Comparison of ENCODE assay signal across 42 cellular contexts in the genomic region with DNA sequence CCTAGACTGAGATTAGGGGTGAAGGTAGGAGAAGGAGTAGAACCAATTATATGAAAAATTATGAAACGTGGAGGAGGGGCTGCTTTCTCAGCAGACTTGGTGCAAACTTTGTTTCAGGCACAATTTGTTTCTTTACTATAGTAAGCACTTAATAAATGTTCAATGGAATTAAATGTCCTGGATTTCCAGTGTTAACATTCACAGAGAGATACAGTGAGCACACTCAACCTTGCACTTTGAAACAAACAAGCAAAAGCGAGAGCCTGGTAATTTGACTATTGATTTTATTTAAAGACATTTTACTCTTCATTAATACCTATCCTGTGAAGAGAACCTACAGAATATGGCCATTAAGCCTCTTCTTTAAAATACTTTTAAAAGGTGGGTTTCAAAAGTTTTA. TPM values are rescaled to one million over a fixed set of nuclear protein-coding genes. Genes with fewer than 3 reads are reported as not detected.
"Had no signal": no experiment of that assay in that cellular context is flagged by ENCODE, and none has a peak within 500 bp of the region (broad histone marks: within the 10 kb centered on the region; RNA-seq: fewer than 3 reads in every experiment).

No MANE protein-coding gene starts in this region.

- H3K27ac ChIP-seq: adrenal gland, ascending aorta, body of pancreas, brain microvascular endothelial cell, breast epithelium, cardiac muscle cell had no signal

- FAIRE-seq: astrocyte, bronchial epithelial cell had no signal

- H3K27me3 Mint-ChIP-seq: activated naive CD4-positive, alpha-beta T cell treated with anti-CD3 and anti-CD28 coated beads, Interleukin-2, amount 10 ng/mL, durations not matched to agents 7 days and 5 days had no signal

- H3K9me3 ChIP-seq: adrenal gland, ascending aorta, body of pancreas, breast epithelium had no signal

- H3K4me1 ChIP-seq: adrenal gland, ascending aorta, body of pancreas, breast epithelium had no signal

- H3K27me3 ChIP-seq: ascending aorta, brain microvascular endothelial cell, breast epithelium had no signal

- H3K4me3 ChIP-seq: adrenal gland, ascending aorta, body of pancreas, breast epithelium, cardiac muscle cell had no signal

- H3K4me1 Mint-ChIP-seq: activated naive CD4-positive, alpha-beta T cell treated with anti-CD3 and anti-CD28 coated beads, Interleukin-2, amount 10 ng/mL, durations not matched to agents 7 days and 5 days; activated naive CD4-positive, alpha-beta T cell treated with anti-CD3 and anti-CD28 coated beads, Interleukin-2, amount 50 U/mL, for 24 hours; activated naive CD8-positive, alpha-beta T cell treated with anti-CD3 and anti-CD28 coated beads for 36 hours; activated naive CD8-positive, alpha-beta T cell treated with anti-CD3 and anti-CD28 coated beads, Interleukin-2, amount 10 ng/mL, durations not matched to agents 7 days and 5 days; activated naive CD8-positive, alpha-beta T cell treated with anti-CD3 and anti-CD28 coated beads, Interleukin-2, amount 50 U/mL, for 24 hours; activated T-helper 17 cell treated with anti-CD3 and anti-CD28 coated beads, Interleukin-2, amount 50 U/mL, for 72 hours; brain; central memory CD8-positive, alpha-beta T cell had no signal

- H3K4me3 Mint-ChIP-seq: activated naive CD4-positive, alpha-beta T cell treated with anti-CD3 and anti-CD28 coated beads for 36 hours; activated naive CD4-positive, alpha-beta T cell treated with anti-CD3 and anti-CD28 coated beads, Interleukin-2, amount 10 ng/mL, durations not matched to agents 7 days and 5 days; activated naive CD4-positive, alpha-beta T cell treated with anti-CD3 and anti-CD28 coated beads, Interleukin-2, amount 50 U/mL, for 24 hours; activated naive CD8-positive, alpha-beta T cell; activated naive CD8-positive, alpha-beta T cell treated with anti-CD3 and anti-CD28 coated beads for 36 hours; activated naive CD8-positive, alpha-beta T cell treated with anti-CD3 and anti-CD28 coated beads, Interleukin-2, amount 10 ng/mL, durations not matched to agents 7 days and 5 days; activated naive CD8-positive, alpha-beta T cell treated with anti-CD3 and anti-CD28 coated beads, Interleukin-2, amount 50 U/mL, for 24 hours; activated T-cell treated with anti-CD3 and anti-CD28 coated beads, Interleukin-2, amount 50 U/mL, for 24 hours; activated T-cell treated with anti-CD3 and anti-CD28 coated beads, Interleukin-2, amount 50 U/mL, for 4 hours; activated T-helper 1 cell treated with anti-CD3 and anti-CD28 coated beads, Interleukin-12 subunit alpha, Interleukin-12 subunit beta, Interleukin-2, Interleukin-4 antibody, amounts not matched to agents 30 ng/mL and 10 ng/mL and 1 ng/mL, durations not matched to agents 14 hours and 24 hours and 36 hours; activated T-helper 17 cell treated with anti-CD3 and anti-CD28 coated beads, Interleukin-2, amount 50 U/mL, for 72 hours; brain; central memory CD8-positive, alpha-beta T cell had no signal

- ATAC-seq: activated naive CD4-positive, alpha-beta T cell treated with anti-CD3 and anti-CD28 coated beads, Interleukin-2, amount 50 U/mL, for 72 hours; activated naive CD8-positive, alpha-beta T cell treated with anti-CD3 and anti-CD28 coated beads, Interleukin-2, amount 50 U/mL, for 24 hours; activated T-cell treated with anti-CD3 and anti-CD28 coated beads, Interleukin-2, amount 50 U/mL, for 4 hours; activated T-helper 17 cell treated with anti-CD3 and anti-CD28 coated beads, Interleukin-2, amount 50 U/mL, for 72 hours; body of pancreas had no signal

- H3K36me3 Mint-ChIP-seq: activated naive CD4-positive, alpha-beta T cell treated with anti-CD3 and anti-CD28 coated beads, Interleukin-2, amount 10 ng/mL, durations not matched to agents 7 days and 5 days; activated naive CD4-positive, alpha-beta T cell treated with anti-CD3 and anti-CD28 coated beads, Interleukin-2, amount 50 U/mL, for 24 hours; activated naive CD4-positive, alpha-beta T cell treated with anti-CD3 and anti-CD28 coated beads, Interleukin-2, amount 50 U/mL, for 72 hours; activated naive CD8-positive, alpha-beta T cell; activated naive CD8-positive, alpha-beta T cell treated with anti-CD3 and anti-CD28 coated beads for 36 hours; activated naive CD8-positive, alpha-beta T cell treated with anti-CD3 and anti-CD28 coated beads, Interleukin-2, amount 10 ng/mL, durations not matched to agents 7 days and 5 days; brain had no signal

- H3K27ac Mint-ChIP-seq: activated naive CD4-positive, alpha-beta T cell treated with anti-CD3 and anti-CD28 coated beads for 36 hours; activated naive CD4-positive, alpha-beta T cell treated with anti-CD3 and anti-CD28 coated beads, Interleukin-2, amount 10 ng/mL, durations not matched to agents 7 days and 5 days; activated naive CD4-positive, alpha-beta T cell treated with anti-CD3 and anti-CD28 coated beads, Interleukin-2, amount 50 U/mL, for 24 hours; activated naive CD4-positive, alpha-beta T cell treated with anti-CD3 and anti-CD28 coated beads, Interleukin-2, amount 50 U/mL, for 72 hours; activated naive CD8-positive, alpha-beta T cell; activated naive CD8-positive, alpha-beta T cell treated with anti-CD3 and anti-CD28 coated beads for 36 hours; activated naive CD8-positive, alpha-beta T cell treated with anti-CD3 and anti-CD28 coated beads, Interleukin-2, amount 10 ng/mL, durations not matched to agents 7 days and 5 days; activated naive CD8-positive, alpha-beta T cell treated with anti-CD3 and anti-CD28 coated beads, Interleukin-2, amount 50 U/mL, for 24 hours; activated T-cell treated with anti-CD3 and anti-CD28 coated beads, Interleukin-2, amount 50 U/mL, for 24 hours; activated T-helper 1 cell treated with anti-CD3 and anti-CD28 coated beads, Interleukin-12 subunit alpha, Interleukin-12 subunit beta, Interleukin-2, Interleukin-4 antibody, amounts not matched to agents 30 ng/mL and 10 ng/mL and 1 ng/mL, durations not matched to agents 14 hours and 24 hours and 36 hours; activated T-helper 17 cell treated with anti-CD3 and anti-CD28 coated beads, Interleukin-2, amount 50 U/mL, for 72 hours; activated T-helper 2 cell treated with anti-CD3 and anti-CD28 coated beads, Interferon-gamma antibody, Interleukin-2, Interleukin-4, amounts not matched to agents 10 μg/mL and 5 μg/mL and 100 μg/mL, durations not matched to agents 14 hours and 24 hours and 36 hours; brain had no signal

- H3K36me3 ChIP-seq: adrenal gland, ascending aorta, brain microvascular endothelial cell, breast epithelium, cardiac muscle cell had no signal

- H3K9me3 Mint-ChIP-seq: activated naive CD4-positive, alpha-beta T cell treated with anti-CD3 and anti-CD28 coated beads for 36 hours; activated naive CD4-positive, alpha-beta T cell treated with anti-CD3 and anti-CD28 coated beads, Interleukin-2, amount 10 ng/mL, durations not matched to agents 7 days and 5 days; activated naive CD4-positive, alpha-beta T cell treated with anti-CD3 and anti-CD28 coated beads, Interleukin-2, amount 50 U/mL, for 24 hours; activated naive CD4-positive, alpha-beta T cell treated with anti-CD3 and anti-CD28 coated beads, Interleukin-2, amount 50 U/mL, for 72 hours; activated naive CD8-positive, alpha-beta T cell treated with anti-CD3 and anti-CD28 coated beads for 36 hours; activated naive CD8-positive, alpha-beta T cell treated with anti-CD3 and anti-CD28 coated beads, Interleukin-2, amount 10 ng/mL, durations not matched to agents 7 days and 5 days; activated naive CD8-positive, alpha-beta T cell treated with anti-CD3 and anti-CD28 coated beads, Interleukin-2, amount 50 U/mL, for 24 hours; activated T-cell treated with anti-CD3 and anti-CD28 coated beads, Interleukin-2, amount 50 U/mL, for 24 hours; activated T-cell treated with anti-CD3 and anti-CD28 coated beads, Interleukin-2, amount 50 U/mL, for 4 hours; activated T-helper 1 cell treated with anti-CD3 and anti-CD28 coated beads, Interleukin-12 subunit alpha, Interleukin-12 subunit beta, Interleukin-2, Interleukin-4 antibody, amounts not matched to agents 30 ng/mL and 10 ng/mL and 1 ng/mL, durations not matched to agents 14 hours and 24 hours and 36 hours; activated T-helper 17 cell treated with anti-CD3 and anti-CD28 coated beads, Interleukin-2, amount 50 U/mL, for 72 hours; activated T-helper 2 cell treated with anti-CD3 and anti-CD28 coated beads, Interferon-gamma antibody, Interleukin-2, Interleukin-4, amounts not matched to agents 10 μg/mL and 5 μg/mL and 100 μg/mL, durations not matched to agents 14 hours and 24 hours and 36 hours; central memory CD8-positive, alpha-beta T cell had no signal

- DNase-seq: activated effector memory CD4-positive, alpha-beta T cell treated with anti-CD3 and anti-CD28 coated beads, Interleukin-2, amount 50 U/mL, for 16 hours; activated effector memory CD4-positive, alpha-beta T cell treated with Interleukin-2 at 50 U/mL for 16 hours; activated gamma-delta T cell treated with Interleukin-2 at 50 U/mL for 16 hours; activated naive CD4-positive, alpha-beta T cell; activated naive CD4-positive, alpha-beta T cell treated with anti-CD3 and anti-CD28 coated beads for 36 hours; activated naive CD4-positive, alpha-beta T cell treated with anti-CD3 and anti-CD28 coated beads, Interleukin-2, amount 10 ng/mL, durations not matched to agents 7 days and 5 days; activated naive CD4-positive, alpha-beta T cell treated with anti-CD3 and anti-CD28 coated beads, Interleukin-2, amount 50 U/mL, for 16 hours; activated naive CD4-positive, alpha-beta T cell treated with Interleukin-2 at 50 U/mL for 16 hours; activated naive CD8-positive, alpha-beta T cell treated with anti-CD3 and anti-CD28 coated beads for 36 hours; activated naive CD8-positive, alpha-beta T cell treated with anti-CD3 and anti-CD28 coated beads, Interleukin-2, amount 10 ng/mL, durations not matched to agents 7 days and 5 days; activated naive CD8-positive, alpha-beta T cell treated with anti-CD3 and anti-CD28 coated beads, Interleukin-2, amount 50 U/mL, for 24 hours; activated T-cell treated with anti-CD3 and anti-CD28 coated beads, Interleukin-2, amount 50 U/mL, for 1 hour; activated T-cell treated with anti-CD3 and anti-CD28 coated beads, Interleukin-2, amount 50 U/mL, for 24 hours; activated T-cell treated with anti-CD3 and anti-CD28 coated beads, Interleukin-2, amount 50 U/mL, for 4 hours; activated T-cell treated with anti-CD3 and anti-CD28 coated beads, Interleukin-2, amount 50 U/mL, for 48 hours; adrenal gland; amniotic stem cell; amygdala; anterior cingulate cortex; aorta; body of pancreas; brain microvascular endothelial cell; caudate nucleus; central memory CD4-positive, alpha-beta T cell; cerebellar nuclear complex had no signal

RNA-seq across cellular contexts. Expression of a gene that starts 0.9 kb away (rescaled TPM):
- total RNA-seq: activated naive CD4-positive, alpha-beta T cell treated with anti-CD3 and anti-CD28 coated beads for 36 hours; activated naive CD4-positive, alpha-beta T cell treated with anti-CD3 and anti-CD28 coated beads, Interleukin-2, amount 50 U/mL, for 72 hours; activated naive CD8-positive, alpha-beta T cell treated with anti-CD3 and anti-CD28 coated beads for 36 hours; activated naive CD8-positive, alpha-beta T cell treated with anti-CD3 and anti-CD28 coated beads, Interleukin-2, amount 10 ng/mL, durations not matched to agents 7 days and 5 days; activated T-cell treated with anti-CD3 and anti-CD28 coated beads, Interleukin-2, amount 50 U/mL, for 4 hours; activated T-helper 1 cell treated with anti-CD3 and anti-CD28 coated beads, Interleukin-12 subunit alpha, Interleukin-12 subunit beta, Interleukin-2, Interleukin-4 antibody, amounts not matched to agents 30 ng/mL and 10 ng/mL and 1 ng/mL, durations not matched to agents 14 hours and 24 hours and 36 hours; activated T-helper 17 cell treated with anti-CD3 and anti-CD28 coated beads, Interleukin-2, amount 50 U/mL, for 72 hours; activated T-helper 2 cell treated with anti-CD3 and anti-CD28 coated beads, Interferon-gamma antibody, Interleukin-2, Interleukin-4, amounts not matched to agents 10 μg/mL and 5 μg/mL and 100 μg/mL, durations not matched to agents 14 hours and 24 hours and 36 hours; adrenal gland; aorta; ascending aorta; astrocyte; body of pancreas; breast epithelium; bronchial epithelial cell; cardiac muscle cell; cardiac septum; cerebellum; chondrocyte had no signal
- polyA plus RNA-seq: adipose tissue, adrenal gland, aorta, cardiac muscle cell had no signal

RNA-seq across cellular contexts. Expression of a gene that starts 58.2 kb away (rescaled TPM):
- total RNA-seq: activated naive CD4-positive, alpha-beta T cell treated with anti-CD3 and anti-CD28 coated beads for 36 hours; activated naive CD8-positive, alpha-beta T cell treated with anti-CD3 and anti-CD28 coated beads for 36 hours; activated naive CD8-positive, alpha-beta T cell treated with anti-CD3 and anti-CD28 coated beads, Interleukin-2, amount 10 ng/mL, durations not matched to agents 7 days and 5 days; adrenal gland; aorta; ascending aorta; astrocyte; body of pancreas; breast epithelium; bronchial epithelial cell; cardiac muscle cell; cardiac septum; cerebellum; chondrocyte had no signal
- polyA plus RNA-seq: adipose tissue, adrenal gland, aorta, cardiac muscle cell had no signal
